In the genomic region with DNA sequence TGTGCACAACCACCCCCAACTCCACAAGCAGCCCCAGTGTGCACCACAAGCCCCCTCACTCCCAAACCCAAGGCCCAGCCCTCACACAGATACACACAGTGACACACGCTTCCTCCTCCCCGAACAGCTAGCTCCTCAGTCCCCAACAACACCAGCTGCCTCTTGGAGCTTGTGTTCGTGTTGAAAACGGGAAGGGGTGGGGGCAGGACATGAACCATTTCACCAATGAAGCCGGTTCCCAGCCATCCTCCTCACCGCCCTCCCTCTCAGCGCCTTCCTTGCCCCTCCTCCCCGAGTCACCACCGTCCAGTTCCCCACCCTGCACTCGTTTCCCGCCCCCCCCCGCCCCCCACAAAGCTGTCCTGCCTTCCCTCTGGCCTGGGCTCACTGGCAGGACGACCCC, we compare ENCODE assay signal across 8 cellular contexts. TPM values are rescaled to one million over a fixed set of nuclear protein-coding genes. Genes with fewer than 3 reads are reported as not detected.
DNase-seq lines count a peak whose midpoint lies in the region; ATAC-seq, FAIRE-seq and TF ChIP-seq lines count a peak whose summit lies in the region.

No MANE protein-coding gene starts in this region.

- H4K20me1 ChIP-seq in OCI-LY7 (ENCODE audit: insufficient read depth, low read length) = no peaks in the 10 kb centered on the region

- peak overlapping the region in 1 of 3 donors; percentile 23 for H3K9ac ChIP-seq in skeletal muscle tissue (ENCODE audit: low read depth in 1 of 3, low read length in 3 of 3)

- no peak for FAIRE-seq in GM12891 (lab: Jason Lieb, UNC)

- no peak overlapping the region for H3K4me3 ChIP-seq in OCI-LY7 (ENCODE audit: low read depth, low read length, poor library complexity, severe bottlenecking)
- peak overlapping the region in 2 of 3 donors; percentile 35 to 43 for H3K4me3 ChIP-seq in skeletal muscle tissue (ENCODE audit: low read length in 3 of 3)

- TF ChIP-seq CTCF in OCI-LY7 (conservative IDR thresholded peaks at IDR 0.05; ENCODE audit: low read length) = no peak

- peaks cover 30 to 57% (median 44%) of the 10 kb centered on the region in 3 donors for H3K27me3 ChIP-seq in skeletal muscle tissue (ENCODE audit: control insufficient read depth in 3 of 3, insufficient read depth in 3 of 3, low read length in 3 of 3)

- no peak overlapping the region for H2AFZ ChIP-seq in OCI-LY7 (ENCODE audit: low read length)

- CTCF ChIA-PET in OCI-LY7 (lab: Charles Lee; ENCODE audit: unreplicated experiment) = interaction anchor here (0.6 to 0.9 kb wide), 3 partner anchors 13 to 55 kb away, joined by 3 to 4 read pairs (median 4); a partner anchor contains a TSS

- H3K9me3 ChIP-seq in OCI-LY7 (ENCODE audit: low read length) (no peaks in the 10 kb centered on the region), skeletal muscle tissue (ENCODE audit: control insufficient read depth in 3 of 3, low read length in 3 of 3) (no peaks in the 10 kb centered on the region)

- TF ChIP-seq POLR2A in GM12891 (IDR thresholded peaks at IDR 0.05; ENCODE audit: low read depth, low read length) = no peak

- DNase-seq in AG20443 (ENCODE audit: low spot score) (peak; percentile 77), HCEC 1CT (peak; percentile 60), OCI-LY7 (ENCODE audit: low spot score) (peak; percentile 43), caudate nucleus (lab: John Stamatoyannopoulos, UW) (peak in 39 of 61 donors; percentile 21 to 91 (median 55)), iris pigment epithelial cell (ENCODE audit: low read depth) (peak; percentile 76), GM12891 (ENCODE audit: insufficient read length, low spot score) (no peak)

- H3K79me2 ChIP-seq in OCI-LY7 (ENCODE audit: insufficient read depth, low read depth, low read length) = no peaks in the 10 kb centered on the region

- no TSS peak for BruUV-seq in OCI-LY7 (replicated peaks; lab: Mats Ljungman, UMichigan)

- H3K36me3 ChIP-seq in OCI-LY7 (ENCODE audit: insufficient read depth, low read length) = no peaks in the 10 kb centered on the region
- no peaks in the 10 kb centered on the region for H3K36me3 ChIP-seq in skeletal muscle tissue (ENCODE audit: control insufficient read depth in 3 of 3, insufficient read depth in 3 of 3, low read length in 3 of 3)

- H3K4me1 ChIP-seq in OCI-LY7 (ENCODE audit: insufficient read depth, low read length, poor library complexity, severe bottlenecking) (peaks cover 6% of the 10 kb centered on the region), skeletal muscle tissue (ENCODE audit: control insufficient read depth in 3 of 3, insufficient read depth in 3 of 3, low read length in 3 of 3) (peaks cover 13 to 18% (median 15%) of the 10 kb centered on the region in 3 donors)

- H3K4me2 ChIP-seq in OCI-LY7 (ENCODE audit: low read length) = no peak overlapping the region

- intact Hi-C loops in OCI-LY7 (cut with micrococcal nuclease; ENCODE audit: unreplicated experiment) = no loop called here

- no peak for ATAC-seq in GM21529 (IDR thresholded peaks at IDR 0.05; ENCODE audit: unreplicated experiment)

- POLR2A ChIA-PET in OCI-LY7 (lab: Charles Lee) = interaction anchor here (0.9 kb wide), 1 partner anchor 31 kb away, joined by 4 read pairs; a partner anchor contains a TSS

- H3K9me2 ChIP-seq in OCI-LY7 (ENCODE audit: insufficient read depth, low read length) = no peaks in the 10 kb centered on the region

- H3K27ac ChIP-seq in OCI-LY7 (ENCODE audit: low read depth, low read length, poor library complexity, severe bottlenecking) (no peak overlapping the region), caudate nucleus (ENCODE audit: low read depth, low read length) (peak overlapping the region; percentile 67), skeletal muscle tissue (ENCODE audit: low read depth, low read length) (peak overlapping the region; percentile 30)

TF ChIP-seq in GM12891, 5 proteins besides CTCF, POLR2A, EP300 and RAD21:
- TF ChIP-seq PAX5 (IDR thresholded peaks at IDR 0.05; ENCODE audit: insufficient read depth, low read length, severe bottlenecking) (no peak), POLR2AphosphoS5 (IDR thresholded peaks at IDR 0.05; ENCODE audit: low read depth, low read length) (no peak), SPI1 (IDR thresholded peaks at IDR 0.05; ENCODE audit: low read depth, low read length) (no peak), TAF1 (IDR thresholded peaks at IDR 0.05; ENCODE audit: low read depth, low read length) (no peak), POU2F2 (IDR thresholded peaks at IDR 0.05; ENCODE audit: low read depth, low read length) (no peak)
TF ChIP-seq in GM12891: peak in this region for 0.

RNA-seq across cellular contexts. Expression of a gene that starts 0.3 kb away (rescaled TPM):
- not detected in 2 replicates for total RNA-seq in OCI-LY7 (2014; rRNA removed; shearing (Covaris generic))
- not detected in 2 replicates for total RNA-seq in OCI-LY7 (2022)
- 8.9 TPM for total RNA-seq in skeletal muscle tissue
- polyA plus RNA-seq in GM12891 (2012; ENCODE audit: low read depth, missing spikeins) = 0.18 TPM

RNA-seq across cellular contexts. Expression of a gene that starts 6.9 kb away (rescaled TPM):
- 0.54 and 1.0 TPM in 2 replicates for total RNA-seq in OCI-LY7 (2014; rRNA removed; shearing (Covaris generic))
- total RNA-seq in OCI-LY7 (2022) (0.50 and 0.93 TPM in 2 replicates), skeletal muscle tissue (19.8 TPM)
- polyA plus RNA-seq in GM12891 (2012; ENCODE audit: low read depth, missing spikeins) = 0.63 TPM

RNA-seq across cellular contexts. Expression of a gene that starts 19.5 kb away (rescaled TPM):
- total RNA-seq in OCI-LY7 (2014; rRNA removed; shearing (Covaris generic)) = 3.6 and 5.0 TPM in 2 replicates
- total RNA-seq in OCI-LY7 (2022) = 20.4 and 23.7 TPM in 2 replicates
- 3.7 TPM for total RNA-seq in skeletal muscle tissue
- 1.3 TPM for polyA plus RNA-seq in GM12891 (2012; ENCODE audit: low read depth, missing spikeins)

RNA-seq across cellular contexts. Expression of a gene that starts 29.8 kb away (rescaled TPM):
- total RNA-seq in OCI-LY7 (2014; rRNA removed; shearing (Covaris generic)) = 160 and 222 TPM in 2 replicates
- total RNA-seq in OCI-LY7 (2022) = 151 and 161 TPM in 2 replicates
- total RNA-seq in skeletal muscle tissue = 3.1 TPM
- 45.0 TPM for polyA plus RNA-seq in GM12891 (2012; ENCODE audit: low read depth, missing spikeins)

RNA-seq across cellular contexts. Expression of a gene that starts 30.7 kb away (rescaled TPM):
- 65.9 and 70.4 TPM in 2 replicates for total RNA-seq in OCI-LY7 (2014; rRNA removed; shearing (Covaris generic))
- total RNA-seq in OCI-LY7 (2022) = 112 and 129 TPM in 2 replicates
- 61.6 TPM for total RNA-seq in skeletal muscle tissue
- polyA plus RNA-seq in GM12891 (2012; ENCODE audit: low read depth, missing spikeins) = 53.3 TPM

Comparison
In these comparisons a context has a peak if more than half of its experiments do, and no peak if none do; other contexts are left out.
1. RNA of a gene that starts 6.9 kb away (total RNA-seq): 19.8 TPM in skeletal muscle tissue (single experiment); 0.50 to 1.0 TPM in OCI-LY7; every median in the first group is over 10 times any median in the second.